In genomic region chr2:168565112-168565511, GRCh38 we compare ENCODE assay signal across 16 cellular contexts.
DNase-seq lines count a peak whose midpoint lies in the region; ATAC-seq, FAIRE-seq and TF ChIP-seq lines count a peak whose summit lies in the region.
"Had no signal": no experiment of that assay in that cellular context is flagged by ENCODE, and none has a peak within 500 bp of the region (broad histone marks: within the 10 kb centered on the region; RNA-seq: fewer than 3 reads in every experiment).

No MANE protein-coding gene starts in this region.

- H3K4me2 ChIP-seq in K562 (ENCODE audit: insufficient read depth, low read length) = no peak overlapping the region

- BruUV-seq in K562 (replicated peaks; lab: Mats Ljungman, UMichigan) = no TSS peak

- no peaks in the 10 kb centered on the region for H3K9me3 ChIP-seq in CD8-positive, alpha-beta T cell (ENCODE audit: low read length)
- H3K9me3 ChIP-seq in K562 (replicated peaks; ENCODE audit: control insufficient read depth, insufficient read depth, low read depth, low read length) = no peaks in the 10 kb centered on the region
- no peaks in the 10 kb centered on the region for H3K9me3 ChIP-seq in naive thymus-derived CD4-positive, alpha-beta T cell (ENCODE audit: control insufficient read depth in 2 of 3, low read length in 3 of 3)

- no peak for TF ChIP-seq POLR2A in K562 (conservative IDR thresholded peaks at IDR 0.05)

- FAIRE-seq in K562 (lab: Jason Lieb, UNC) = no peak

- peaks cover 53% of the 10 kb centered on the region for H3K36me3 Mint-ChIP-seq in CD8-positive, alpha-beta T cell
- no peaks in the 10 kb centered on the region for H3K36me3 Mint-ChIP-seq in HFFc6 (ENCODE audit: low read depth)
- peaks cover 31 to 64% (median 40%) of the 10 kb centered on the region in 5 donors for H3K36me3 Mint-ChIP-seq in naive thymus-derived CD4-positive, alpha-beta T cell

- H3K9ac ChIP-seq in K562 (ENCODE audit: insufficient read depth in 1 of 2, low read depth in 2 of 2, low read length in 2 of 2) = no peak overlapping the region

- H3K4me3 ChIP-seq in CD8-positive, alpha-beta T cell (ENCODE audit: low read depth, low read length) = no peak overlapping the region
- no peak overlapping the region for H3K4me3 ChIP-seq in K562
- no peak overlapping the region for H3K4me3 ChIP-seq in naive thymus-derived CD4-positive, alpha-beta T cell (ENCODE audit: low read length)

- POLR2A ChIA-PET in CD8-positive, alpha-beta T cell (lab: Charles Lee) = interaction anchor here (1.0 kb wide), 1 partner anchor 30 kb away, joined by 3 read pairs; no protein-coding TSS in a partner anchor
- POLR2A ChIA-PET in K562 (lab: Yijun Ruan, JAX) = interaction anchor here (0.7 to 1.3 kb wide), 3 partner anchors 13 to 19 kb away, joined by 3 to 5 read pairs (median 3); no protein-coding TSS in a partner anchor
- POLR2A ChIA-PET in naive thymus-derived CD4-positive, alpha-beta T cell (lab: Charles Lee) = no interaction called here

- intact Hi-C loops in CD8-positive, alpha-beta T cell (cut with DNase I, micrococcal nuclease) = no loop called here
- intact Hi-C loops in K562 (cut with micrococcal nuclease) = no loop called here
- intact Hi-C loops in naive thymus-derived CD4-positive, alpha-beta T cell (cut with micrococcal nuclease) = loop anchor here in 1 of 2 donors (2.0 kb wide), 1 partner anchor 14 kb away; no protein-coding TSS in a partner anchor

- no peak for TF ChIP-seq EP300 in K562 (IDR thresholded peaks at IDR 0.05; ENCODE audit: low read length)

- H3K9me3 Mint-ChIP-seq in CD8-positive, alpha-beta T cell = no peaks in the 10 kb centered on the region
- no peaks in the 10 kb centered on the region for H3K9me3 Mint-ChIP-seq in HFFc6
- peaks cover 0 to under 1% (median 0%) of the 10 kb centered on the region in 11 donors for H3K9me3 Mint-ChIP-seq in naive thymus-derived CD4-positive, alpha-beta T cell

- H3K27ac ChIP-seq in CD8-positive, alpha-beta T cell (ENCODE audit: low read depth, low read length) = no peak overlapping the region
- H3K27ac ChIP-seq in K562 (ENCODE audit: extremely low read depth, low read depth, low read length) = no peak overlapping the region
- H3K27ac ChIP-seq in naive thymus-derived CD4-positive, alpha-beta T cell (ENCODE audit: low read depth, low read length) = no peak overlapping the region

- H3K27ac Mint-ChIP-seq in CD8-positive, alpha-beta T cell = peak overlapping the region; percentile 56
- no peak overlapping the region for H3K27ac Mint-ChIP-seq in HFFc6
- H3K27ac Mint-ChIP-seq in naive thymus-derived CD4-positive, alpha-beta T cell = peak overlapping the region in 2 of 9 donors; percentile 7 to 33

- H3K9me1 ChIP-seq in K562 (ENCODE audit: control insufficient read depth, insufficient read depth, low read length) = no peaks in the 10 kb centered on the region

- no peaks in the 10 kb centered on the region for H4K20me1 ChIP-seq in K562 (replicated peaks; ENCODE audit: control insufficient read depth, insufficient read depth, low read length)

- peaks cover 38% of the 10 kb centered on the region for H3K4me1 Mint-ChIP-seq in CD8-positive, alpha-beta T cell (ENCODE audit: low read depth)
- peaks cover 9% of the 10 kb centered on the region for H3K4me1 Mint-ChIP-seq in HFFc6 (ENCODE audit: low read depth)
- H3K4me1 Mint-ChIP-seq in naive thymus-derived CD4-positive, alpha-beta T cell = peaks cover 13 to 78% (median 57%) of the 10 kb centered on the region in 7 donors

- H2AFZ ChIP-seq in K562 (ENCODE audit: low read depth, low read length) = no peak overlapping the region

- no peaks in the 10 kb centered on the region for H3K4me1 ChIP-seq in CD8-positive, alpha-beta T cell (ENCODE audit: insufficient read depth, low read length)
- H3K4me1 ChIP-seq in K562 (replicated peaks in 1 of 2; ENCODE audit: control insufficient read depth in 2 of 2, insufficient read depth in 2 of 2, low read length in 2 of 2) = no peaks in the 10 kb centered on the region
- peaks cover 0 to 10% of the 10 kb centered on the region in 2 donors for H3K4me1 ChIP-seq in naive thymus-derived CD4-positive, alpha-beta T cell (ENCODE audit: control insufficient read depth in 2 of 2, insufficient read depth in 2 of 2, low read length in 2 of 2)

- DNase-seq in CD8-positive, alpha-beta T cell = no peak
- DNase-seq in HFFc6 (peak; percentile 69), K562 (ENCODE audit: extremely low read depth in 1 of 4, low spot score in 3 of 4) (no peak), kidney tubule cell (ENCODE audit: low spot score) (peak; percentile 77), hippocampal formation (lab: John Stamatoyannopoulos, UW) (no peak), HuH-7.5 (ENCODE audit: low spot score) (no peak), GOT3 (lab: John Stamatoyannopoulos, UW) (no peak)
- no peak for DNase-seq in naive thymus-derived CD4-positive, alpha-beta T cell
- DNase-seq: activated CD4-positive, CD25-positive, alpha-beta regulatory T cell treated with anti-CD3 and anti-CD28 coated beads, Interleukin-2, amount 50 U/mL, for 72 hours; activated gamma-delta T cell treated with Interleukin-2 at 50 U/mL for 16 hours; COR-L47; hypothalamus; mesendoderm; NCI-H2029 treated with DMSO at 0.1 percent for 48 hours; substantia nigra; SW 1271 had no signal

- in situ Hi-C loops in K562 (cut with MboI) = no loop called here

- no peaks in the 10 kb centered on the region for H3K27me3 Mint-ChIP-seq in CD8-positive, alpha-beta T cell (ENCODE audit: low read depth)
- H3K27me3 Mint-ChIP-seq in HFFc6 (ENCODE audit: insufficient read depth) = no peaks in the 10 kb centered on the region
- H3K27me3 Mint-ChIP-seq in naive thymus-derived CD4-positive, alpha-beta T cell = no peaks in the 10 kb centered on the region

- ATAC-seq in CD8-positive, alpha-beta T cell = no peak
- ATAC-seq in K562 = no peak
- no peak for ATAC-seq in naive thymus-derived CD4-positive, alpha-beta T cell

- H3K4me3 Mint-ChIP-seq in CD8-positive, alpha-beta T cell = no peak overlapping the region
- H3K4me3 Mint-ChIP-seq in HFFc6 = no peak overlapping the region
- H3K4me3 Mint-ChIP-seq in naive thymus-derived CD4-positive, alpha-beta T cell = peak overlapping the region in 1 of 10 donors; percentile 15

- WGBS in K562 (ENCODE audit: insufficient coverage, low coverage, missing lambda C conversion rate) = 47% methylated on average over 6 of the region's 6 CpGs

- no peaks in the 10 kb centered on the region for H3K27me3 ChIP-seq in CD8-positive, alpha-beta T cell (ENCODE audit: insufficient read depth, low read length)
- H3K27me3 ChIP-seq in K562 (ENCODE audit: control insufficient read depth in 2 of 2, insufficient read depth in 2 of 2, low read length in 2 of 2) = no peaks in the 10 kb centered on the region; a peak in 1 of 5 replicates
- H3K27me3 ChIP-seq in naive thymus-derived CD4-positive, alpha-beta T cell (ENCODE audit: control insufficient read depth in 2 of 2, insufficient read depth in 2 of 2, low read length in 2 of 2) = no peaks in the 10 kb centered on the region

- TF ChIP-seq RAD21 in K562 (CRISPR knock-in tag; conservative IDR thresholded peaks at IDR 0.05 in 1 of 2, IDR thresholded peaks at IDR 0.05 in 1 of 2) = no peak

- H3K79me2 ChIP-seq in K562 (ENCODE audit: control insufficient read depth, insufficient read depth, low read length) = no peaks in the 10 kb centered on the region

- no peaks in the 10 kb centered on the region for H3K36me3 ChIP-seq in CD8-positive, alpha-beta T cell (ENCODE audit: insufficient read depth, low read length)
- H3K36me3 ChIP-seq in K562 (ENCODE audit: control insufficient read depth, insufficient read depth, low read length) = no peaks in the 10 kb centered on the region
- H3K36me3 ChIP-seq in naive thymus-derived CD4-positive, alpha-beta T cell (ENCODE audit: control insufficient read depth in 2 of 3, insufficient read depth in 3 of 3, low read length in 3 of 3) = peaks cover 0 to 21% (median 0%) of the 10 kb centered on the region in 3 experiments

- no peak for TF ChIP-seq CTCF in CD8-positive, alpha-beta T cell (IDR thresholded peaks at IDR 0.05)
- no peak for TF ChIP-seq CTCF in HFFc6 (IDR thresholded peaks at IDR 0.05)
- TF ChIP-seq CTCF in K562 (IDR thresholded peaks at IDR 0.05 in 2 of 3, conservative IDR thresholded peaks at IDR 0.05 in 1 of 3; ENCODE audit: insufficient read depth in 2 of 3, low read depth in 1 of 3, low read length in 3 of 3) = no peak

- CTCF ChIA-PET in CD8-positive, alpha-beta T cell (lab: Charles Lee) = no interaction called here
- CTCF ChIA-PET in K562 (lab: Yijun Ruan, JAX; ENCODE audit: low intra/inter-chr PET ratio) = no interaction called here
- CTCF ChIA-PET in naive thymus-derived CD4-positive, alpha-beta T cell (lab: Charles Lee) = no interaction called here

TF ChIP-seq in K562, 482 proteins besides CTCF, POLR2A, EP300 and RAD21 (continues in another document):
- TF ChIP-seq DACH1 (IDR thresholded peaks at IDR 0.05; ENCODE audit: partially characterized antibody) (no peak), CEBPG (CRISPR knock-in tag; IDR thresholded peaks at IDR 0.05) (no peak), CEBPG (tag; conservative IDR thresholded peaks at IDR 0.05 in 1 of 2, IDR thresholded peaks at IDR 0.05 in 1 of 2) (peak; percentile 75 to 83), HNRNPLL (IDR thresholded peaks at IDR 0.05; ENCODE audit: low read depth, low read length, poor library complexity, severe bottlenecking) (no peak), THRB (CRISPR knock-in tag; conservative IDR thresholded peaks at IDR 0.05) (no peak), ZBTB34 (CRISPR knock-in tag; IDR thresholded peaks at IDR 0.05) (no peak)

Comparison
In these comparisons a context has a peak if more than half of its experiments do, and no peak if none do; other contexts are left out.
1. DNase-seq: peak in HFFc6 (single experiment) and kidney tubule cell (single experiment); none in CD8-positive, alpha-beta T cell (0 of 7), K562 (0 of 4), naive thymus-derived CD4-positive, alpha-beta T cell (0 of 9), hippocampal formation (0 of 2), HuH-7.5 (single experiment) and GOT3 (single experiment).